In genomic region chr7:69105092-69105491, GRCh38 we compare ENCODE assay signal across 12 cellular contexts.
"Had no signal": no experiment of that assay in that cellular context is flagged by ENCODE, and none has a peak within 500 bp of the region (broad histone marks: within the 10 kb centered on the region; RNA-seq: fewer than 3 reads in every experiment).

No MANE protein-coding gene starts in this region.

- DNase-seq: activated CD4-positive, alpha-beta T cell treated with anti-CD3 and anti-CD28 coated beads, Interleukin-2, amount 10 ng/mL, durations not matched to agents 7 days and 5 days; activated CD4-positive, CD25-positive, alpha-beta regulatory T cell; activated CD8-positive, alpha-beta memory T cell treated with anti-CD3 and anti-CD28 coated beads for 24 hours; dermis blood vessel endothelial cell; kidney; lower lobe of right lung; naive B cell; pancreas; T-helper 17 cell; tibial artery had no signal

- H3K27ac ChIP-seq: esophagus muscularis mucosa, lower lobe of right lung, pancreas, tibial artery had no signal

- H3K4me3 Mint-ChIP-seq: activated CD4-positive, alpha-beta T cell treated with anti-CD3 and anti-CD28 coated beads, Interleukin-2, amount 10 ng/mL, durations not matched to agents 7 days and 5 days; activated naive CD4-positive, alpha-beta T cell treated with anti-CD3 and anti-CD28 coated beads, Interleukin-2, amount 50 U/mL, for 24 hours; naive B cell; T-helper 17 cell had no signal

- H3K4me1 ChIP-seq: lower lobe of right lung, pancreas, tibial artery had no signal

- H3K36me3 ChIP-seq: esophagus muscularis mucosa, lower lobe of right lung, pancreas, tibial artery had no signal

- H3K9me3 ChIP-seq: esophagus muscularis mucosa, lower lobe of right lung, pancreas, tibial artery had no signal

- H3K4me1 Mint-ChIP-seq: activated CD4-positive, alpha-beta T cell treated with anti-CD3 and anti-CD28 coated beads, Interleukin-2, amount 10 ng/mL, durations not matched to agents 7 days and 5 days; activated naive CD4-positive, alpha-beta T cell treated with anti-CD3 and anti-CD28 coated beads, Interleukin-2, amount 50 U/mL, for 24 hours; naive B cell; T-helper 17 cell had no signal

- H3K27me3 Mint-ChIP-seq: activated CD4-positive, alpha-beta T cell treated with anti-CD3 and anti-CD28 coated beads, Interleukin-2, amount 10 ng/mL, durations not matched to agents 7 days and 5 days; naive B cell; T-helper 17 cell had no signal

- H3K27me3 ChIP-seq: esophagus muscularis mucosa, pancreas, tibial artery had no signal

- H3K27ac Mint-ChIP-seq: activated CD4-positive, alpha-beta T cell treated with anti-CD3 and anti-CD28 coated beads, Interleukin-2, amount 10 ng/mL, durations not matched to agents 7 days and 5 days; activated naive CD4-positive, alpha-beta T cell treated with anti-CD3 and anti-CD28 coated beads, Interleukin-2, amount 50 U/mL, for 24 hours; naive B cell; T-helper 17 cell had no signal

- ATAC-seq: lower lobe of right lung, pancreas, T-helper 17 cell had no signal

- H3K4me3 ChIP-seq: esophagus muscularis mucosa, lower lobe of right lung, pancreas, tibial artery had no signal

- H3K36me3 Mint-ChIP-seq: activated naive CD4-positive, alpha-beta T cell treated with anti-CD3 and anti-CD28 coated beads, Interleukin-2, amount 50 U/mL, for 24 hours; naive B cell had no signal
